Comparison of ENCODE assay signal across 8 cellular contexts in the genomic region with DNA sequence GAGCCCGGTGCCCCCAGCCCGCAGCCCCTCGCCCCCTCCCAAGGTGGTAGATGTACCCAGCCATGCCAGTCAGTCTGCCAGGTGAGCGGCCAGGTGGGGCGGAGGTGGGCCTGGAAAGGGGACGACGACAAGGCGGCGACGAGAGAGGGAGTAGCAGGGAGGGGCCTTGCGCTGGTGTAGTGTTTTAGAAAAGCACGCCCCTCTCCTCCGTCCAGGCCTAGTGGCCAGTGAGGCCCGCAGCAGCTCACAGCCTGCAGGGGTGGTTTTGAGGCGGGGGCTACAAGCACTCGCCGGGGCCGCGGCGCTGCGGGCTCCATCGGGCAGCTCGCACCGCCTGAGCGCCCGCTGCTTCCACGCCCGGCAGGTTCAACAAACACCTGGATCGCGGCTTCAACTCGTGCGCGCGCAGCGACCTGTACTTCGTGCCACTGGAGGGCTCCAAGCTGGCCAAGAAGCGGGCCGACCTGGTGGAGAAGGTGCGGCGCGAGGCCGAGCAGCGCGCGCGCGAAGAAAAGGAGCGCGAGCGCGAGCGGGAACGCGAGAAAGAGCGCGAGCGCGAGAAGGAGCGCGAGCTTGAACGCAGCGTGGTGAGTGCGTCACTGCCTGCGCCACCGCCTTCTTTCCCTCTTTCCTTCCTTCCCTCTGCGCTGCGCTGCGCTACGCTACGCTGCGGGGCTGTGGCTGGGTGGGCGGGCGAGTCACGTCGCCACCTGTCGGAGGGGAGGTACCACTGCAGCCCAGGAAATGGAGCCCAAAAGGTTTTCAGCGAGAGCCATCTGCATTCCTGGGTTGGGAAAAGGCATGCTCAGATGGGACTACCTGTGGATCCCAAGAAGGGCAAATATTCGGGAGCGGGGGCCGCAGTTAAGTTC. TPM values are rescaled to one million over a fixed set of nuclear protein-coding genes. Genes with fewer than 3 reads are reported as not detected.
DNase-seq lines count a peak whose midpoint lies in the region; ATAC-seq and TF ChIP-seq lines count a peak whose summit lies in the region.

No MANE protein-coding gene starts in this region.

- H3K9me3 Mint-ChIP-seq in activated naive CD8-positive, alpha-beta T cell treated with anti-CD3 and anti-CD28 coated beads, Interleukin-2, amount 10 ng/mL, durations not matched to agents 7 days and 5 days, result no peaks in the 10 kb centered on the region
- peaks cover 24% of the 10 kb centered on the region for H3K9me3 Mint-ChIP-seq in glutamatergic neuron (ENCODE audit: unreplicated experiment)

- peak overlapping the region; percentile 82 for H3K4me3 ChIP-seq in GM12864 (ENCODE audit: low read depth, low read length)
- peak overlapping the region; percentile 53 for H3K4me3 ChIP-seq in ovary
- H3K4me3 ChIP-seq in tibial artery, result peak overlapping the region; percentile 61 to 72

- H3K4me1 ChIP-seq in ovary (ENCODE audit: insufficient read depth) (peaks cover 14% of the 10 kb centered on the region), tibial artery (peaks cover 0 to 74% (median 47%) of the 10 kb centered on the region in 4 donors)

- H3K9me3 ChIP-seq in ovary, result no peaks in the 10 kb centered on the region
- H3K9me3 ChIP-seq in tibial artery, result no peaks in the 10 kb centered on the region

- intact Hi-C loops in ovary (cut with DNase I) (no loop called here), tibial artery (cut with DNase I; ENCODE audit: low total_unique reads) (loop anchor here (2.0 kb wide), 1 partner anchor 13 kb away; no protein-coding TSS in a partner anchor)

- 1% methylated on average over 65 to 80 of the region's 80 CpGs for WGBS in ovary, 3 donors

- peaks cover 44% of the 10 kb centered on the region for H3K4me1 Mint-ChIP-seq in activated naive CD8-positive, alpha-beta T cell treated with anti-CD3 and anti-CD28 coated beads, Interleukin-2, amount 10 ng/mL, durations not matched to agents 7 days and 5 days
- H3K4me1 Mint-ChIP-seq in glutamatergic neuron (ENCODE audit: low read depth, unreplicated experiment), result peaks cover 5% of the 10 kb centered on the region

- H3K27ac ChIP-seq in ovary (peak overlapping the region; percentile 83 to 93), tibial artery (peak overlapping the region; percentile 91 to 99)

- DNase-seq in GM12864 (ENCODE audit: low read depth) (peak; percentile 87), NCI-H1105 treated with DMSO at 0.1 percent for 48 hours (lab: John Stamatoyannopoulos, UW) (peak; percentile 97), SKM-1 treated with dmso at 0.1 percent for 144 hours (lab: John Stamatoyannopoulos, UW; ENCODE audit: unreplicated experiment) (peak; percentile 84), glutamatergic neuron (peak; percentile 91), ovary (peak; percentile 89 to 94 (median 93)), tibial artery (peak; percentile 90 to 96)
- peak; percentile 90 for DNase-seq in activated naive CD8-positive, alpha-beta T cell treated with anti-CD3 and anti-CD28 coated beads, Interleukin-2, amount 10 ng/mL, durations not matched to agents 7 days and 5 days

- ATAC-seq in HG02623 (IDR thresholded peaks at IDR 0.05; ENCODE audit: unreplicated experiment), result peak; percentile 91
- peak; percentile 92 for ATAC-seq in activated naive CD8-positive, alpha-beta T cell treated with anti-CD3 and anti-CD28 coated beads, Interleukin-2, amount 10 ng/mL, durations not matched to agents 7 days and 5 days (ENCODE audit: low read depth)

- peak overlapping the region; percentile 99 for H3K27ac Mint-ChIP-seq in activated naive CD8-positive, alpha-beta T cell treated with anti-CD3 and anti-CD28 coated beads, Interleukin-2, amount 10 ng/mL, durations not matched to agents 7 days and 5 days
- peak overlapping the region; percentile 75 for H3K27ac Mint-ChIP-seq in glutamatergic neuron (ENCODE audit: unreplicated experiment)

- peak; percentile 52 for TF ChIP-seq POLR2A in ovary (IDR thresholded peaks at IDR 0.05)

- no peaks in the 10 kb centered on the region for H3K27me3 Mint-ChIP-seq in activated naive CD8-positive, alpha-beta T cell treated with anti-CD3 and anti-CD28 coated beads, Interleukin-2, amount 10 ng/mL, durations not matched to agents 7 days and 5 days
- H3K27me3 Mint-ChIP-seq in glutamatergic neuron (ENCODE audit: unreplicated experiment), result peaks cover 24% of the 10 kb centered on the region

- TF ChIP-seq CTCF in GM12864 (IDR thresholded peaks at IDR 0.05; ENCODE audit: low read depth, low read length, missing control alignments), result peak; percentile 94
- peak; percentile 93 for TF ChIP-seq CTCF in glutamatergic neuron (IDR thresholded peaks at IDR 0.05; ENCODE audit: partially characterized antibody, unreplicated experiment)
- TF ChIP-seq CTCF in ovary (IDR thresholded peaks at IDR 0.05), result peak; percentile 95 to 97 (median 97)
- peak; percentile 97 to 98 for TF ChIP-seq CTCF in tibial artery (IDR thresholded peaks at IDR 0.05)

- no peaks in the 10 kb centered on the region for H3K27me3 ChIP-seq in ovary
- no peaks in the 10 kb centered on the region for H3K27me3 ChIP-seq in tibial artery

- peak overlapping the region; percentile 95 for H3K4me3 Mint-ChIP-seq in activated naive CD8-positive, alpha-beta T cell treated with anti-CD3 and anti-CD28 coated beads, Interleukin-2, amount 10 ng/mL, durations not matched to agents 7 days and 5 days
- H3K4me3 Mint-ChIP-seq in glutamatergic neuron (ENCODE audit: unreplicated experiment), result peak overlapping the region; percentile 76

- peaks cover 19% of the 10 kb centered on the region for H3K36me3 Mint-ChIP-seq in activated naive CD8-positive, alpha-beta T cell treated with anti-CD3 and anti-CD28 coated beads, Interleukin-2, amount 10 ng/mL, durations not matched to agents 7 days and 5 days
- peaks cover 13% of the 10 kb centered on the region for H3K36me3 Mint-ChIP-seq in glutamatergic neuron (ENCODE audit: unreplicated experiment)

- POLR2A ChIA-PET in activated naive CD8-positive, alpha-beta T cell treated with anti-CD3 and anti-CD28 coated beads, Interleukin-2, amount 10 ng/mL, durations not matched to agents 7 days and 5 days (lab: Charles Lee), result interaction anchor here (0.5 to 21.6 kb wide), 22 partner anchors 9 to 252 kb away, joined by 3 to 1055 read pairs (median 10); a partner anchor contains a TSS

- TF ChIP-seq EP300 in ovary (IDR thresholded peaks at IDR 0.05), result no peak

- H3K36me3 ChIP-seq in ovary (no peaks in the 10 kb centered on the region), tibial artery (peaks cover 21 to 64% (median 26%) of the 10 kb centered on the region in 3 donors)

RNA-seq across cellular contexts. Expression of a gene that starts 5.9 kb away (rescaled TPM):
- total RNA-seq in activated naive CD8-positive, alpha-beta T cell treated with anti-CD3 and anti-CD28 coated beads, Interleukin-2, amount 10 ng/mL, durations not matched to agents 7 days and 5 days, result not detected
- total RNA-seq in glutamatergic neuron (ENCODE audit: unreplicated experiment), result not detected
- not detected for total RNA-seq in ovary
- not detected for polyA plus RNA-seq in ovary

RNA-seq across cellular contexts. Expression of a gene that starts 6.1 kb away (rescaled TPM):
- 100 to 1,000 TPM; 210 to 217 TPM for total RNA-seq in activated naive CD8-positive, alpha-beta T cell treated with anti-CD3 and anti-CD28 coated beads, Interleukin-2, amount 10 ng/mL, durations not matched to agents 7 days and 5 days
- 184 TPM for total RNA-seq in glutamatergic neuron (ENCODE audit: unreplicated experiment)
- 1,000 to 10,000 TPM in 1 of 7 donors, 100 to 1,000 TPM in 6; 457 to 1,838 (median 633) TPM for total RNA-seq in ovary
- polyA plus RNA-seq in ovary, result 1,000 to 10,000 TPM in 1 of 2 donors, 10 to 100 TPM in 1; 40.3 to 1,266 TPM

RNA-seq across cellular contexts. Expression of a gene that starts 10.0 kb away (rescaled TPM):
- 10 to 100 TPM; 31.0 to 31.3 TPM for total RNA-seq in activated naive CD8-positive, alpha-beta T cell treated with anti-CD3 and anti-CD28 coated beads, Interleukin-2, amount 10 ng/mL, durations not matched to agents 7 days and 5 days
- total RNA-seq in glutamatergic neuron (ENCODE audit: unreplicated experiment) (94.6 TPM), ovary (100 to 1,000 TPM in 5 of 7 donors, 10 to 100 TPM in 2; 73.9 to 324 (median 206) TPM)
- polyA plus RNA-seq in ovary, result 100 to 1,000 TPM in 1 of 2 donors, 10 to 100 TPM in 1; 41.6 to 179 TPM

RNA-seq across cellular contexts. Expression of a gene that starts 13.4 kb away (rescaled TPM):
- 100 to 1,000 TPM; 349 to 370 TPM for total RNA-seq in activated naive CD8-positive, alpha-beta T cell treated with anti-CD3 and anti-CD28 coated beads, Interleukin-2, amount 10 ng/mL, durations not matched to agents 7 days and 5 days
- total RNA-seq in glutamatergic neuron (ENCODE audit: unreplicated experiment) (3.8 TPM), ovary (10 to 100 TPM in 3 of 7 donors, 1 to 10 TPM in 4; 4.6 to 19.8 (median 9.8) TPM)
- polyA plus RNA-seq in ovary, result 10 to 100 TPM in 1 of 2 donors, 1 to 10 TPM in 1; 6.9 to 25.3 TPM

RNA-seq across cellular contexts. Expression of a gene that starts 23.3 kb away (rescaled TPM):
- total RNA-seq in activated naive CD8-positive, alpha-beta T cell treated with anti-CD3 and anti-CD28 coated beads, Interleukin-2, amount 10 ng/mL, durations not matched to agents 7 days and 5 days, result 100 to 1,000 TPM; 231 to 242 TPM
- 182 TPM for total RNA-seq in glutamatergic neuron (ENCODE audit: unreplicated experiment)
- 10 to 100 TPM in 5 of 7 donors, 1 to 10 TPM in 2; 8.3 to 22.3 (median 11.5) TPM for total RNA-seq in ovary
- 10 to 100 TPM in 1 of 2 donors, 1 to 10 TPM in 1; 5.0 to 19.4 TPM for polyA plus RNA-seq in ovary

Comparison
In these comparisons a context has a peak if more than half of its experiments do, and no peak if none do; other contexts are left out.
1. Peak in every context shown above with its lines: DNase-seq, ATAC-seq, H3K4me3 ChIP-seq and H3K27ac ChIP-seq.